Comparison of ENCODE assay signal across 16 cellular contexts in genomic region chr6:44661221-44661609, GRCh38.
DNase-seq lines count a peak whose midpoint lies in the region; ATAC-seq, FAIRE-seq and TF ChIP-seq lines count a peak whose summit lies in the region.
"Had no signal": no experiment of that assay in that cellular context is flagged by ENCODE, and none has a peak within 500 bp of the region (broad histone marks: within the 10 kb centered on the region; RNA-seq: fewer than 3 reads in every experiment).

No MANE protein-coding gene starts in this region.

- in situ Hi-C loops in Caki2 (cut with HindIII; ENCODE audit: low pct_unique_long_range_greater_than_20kb, low sequenced_read_pairs): no loop called here
- in situ Hi-C loops in HepG2 (cut with HindIII; ENCODE audit: extremely low pct_ligation_motif_present, low pct_unique_long_range_greater_than_20kb): loop anchor here (25.0 kb wide), 1 partner anchor 1251 kb away; no protein-coding TSS in a partner anchor

- no peak overlapping the region; the same call in 1 of the 2 replicates for H3K4me2 ChIP-seq in HepG2 (ENCODE audit: low read depth, low read length)
- H3K4me2 ChIP-seq: BLaER1 treated with 17β-estradiol and CSF1 and Interleukin-3, amounts not matched to agents 10 nM and 100 nM had no signal

- TF ChIP-seq CTCF in HepG2 (CRISPR knock-in tag; IDR thresholded peaks at IDR 0.05): no peak

- peaks cover 29% of the 10 kb centered on the region for H3K4me1 ChIP-seq in HepG2 (ENCODE audit: insufficient read depth, low read length)
- H3K4me1 ChIP-seq: stomach had no signal

- no peak overlapping the region for H2AFZ ChIP-seq in HepG2 (ENCODE audit: low read length)

- TF ChIP-seq RAD21 in Ishikawa (IDR thresholded peaks at IDR 0.05; ENCODE audit: low read depth): no peak
- no peak for TF ChIP-seq RAD21 in HepG2 (CRISPR knock-in tag; IDR thresholded peaks at IDR 0.05)

- no peak for FAIRE-seq in HepG2 (lab: Jason Lieb, UNC)

- ATAC-seq in HepG2 (peak; percentile 47; the same call in 2 of the 3 replicates), GM21825 (IDR thresholded peaks at IDR 0.05; ENCODE audit: unreplicated experiment) (no peak)

- CTCF ChIA-PET in HepG2 (lab: Yijun Ruan, JAX; ENCODE audit: low intra/inter-chr PET ratio, low total read pairs): no interaction called here

- no TSS peak for BruUV-seq in HepG2 (replicated peaks; lab: Mats Ljungman, UMichigan)

- POLR2A ChIA-PET in HepG2 (lab: Yijun Ruan, JAX): no interaction called here

- no peak overlapping the region for H3K4me3 ChIP-seq in HepG2 (replicated peaks in 1 of 3; ENCODE audit: insufficient read depth in 1 of 3, low read depth in 2 of 3, low read length in 3 of 3)
- H3K4me3 ChIP-seq: BLaER1 treated with 17β-estradiol and CSF1 and Interleukin-3, amounts not matched to agents 10 nM and 100 nM; stomach had no signal

- no peak; the same call in 1 of the 2 replicates for TF ChIP-seq EP300 in Ishikawa (IDR thresholded peaks at IDR 0.05; ENCODE audit: borderline replicate concordance)
- TF ChIP-seq EP300 in HepG2 (IDR thresholded peaks at IDR 0.05; ENCODE audit: low read depth in 2 of 2, low read length in 2 of 2): no peak
- no peak for TF ChIP-seq EP300 in HepG2 (CRISPR knock-in tag; IDR thresholded peaks at IDR 0.05; ENCODE audit: borderline replicate concordance)

- H3K27me3 ChIP-seq in HepG2 (ENCODE audit: control insufficient read depth in 1 of 2, insufficient read depth in 2 of 2, low read length in 2 of 2): peaks cover 3 to 25% of the 10 kb centered on the region in 2 experiments; a peak in 2 of 5 replicates
- H3K27me3 ChIP-seq: BLaER1 treated with 17β-estradiol and CSF1 and Interleukin-3, amounts not matched to agents 10 nM and 100 nM; brain microvascular endothelial cell; stomach had no signal

- intact Hi-C loops in HepG2 (cut with micrococcal nuclease; ENCODE audit: unreplicated experiment): no loop called here

- no peaks in the 10 kb centered on the region for H3K9me3 ChIP-seq in HepG2 (ENCODE audit: low read length)
- H3K9me3 ChIP-seq: stomach had no signal

- no peaks in the 10 kb centered on the region for H3K36me3 ChIP-seq in HepG2 (replicated peaks in 1 of 2; ENCODE audit: control insufficient read depth in 1 of 2, insufficient read depth in 2 of 2, low read length in 2 of 2)
- H3K36me3 ChIP-seq: BLaER1 treated with 17β-estradiol and CSF1 and Interleukin-3, amounts not matched to agents 10 nM and 100 nM; brain microvascular endothelial cell; stomach had no signal

- TF ChIP-seq POLR2A in HepG2 (IDR thresholded peaks at IDR 0.05; ENCODE audit: insufficient read depth in 1 of 2, low read depth in 2 of 2, low read length in 2 of 2): no peak

- no peaks in the 10 kb centered on the region for H4K20me1 ChIP-seq in HepG2 (ENCODE audit: insufficient read depth, low read length)
- H4K20me1 ChIP-seq: BLaER1 treated with 17β-estradiol and CSF1 and Interleukin-3, amounts not matched to agents 10 nM and 100 nM had no signal

- 27% methylated on average over 3 of the region's 3 CpGs for WGBS in HepG2 (ENCODE audit: low lambda C conversion rate)

- no peaks in the 10 kb centered on the region for H3K79me2 ChIP-seq in HepG2 (ENCODE audit: insufficient read depth, low read length)

- H3K9ac ChIP-seq in HepG2 (ENCODE audit: insufficient read depth, low read depth, low read length): no peak overlapping the region
- H3K9ac ChIP-seq: BLaER1 treated with 17β-estradiol and CSF1 and Interleukin-3, amounts not matched to agents 10 nM and 100 nM had no signal

- peak; percentile 69 for DNase-seq in Caki2 (ENCODE audit: low read depth)
- peak; percentile 91 for DNase-seq in astrocyte of the hippocampus (ENCODE audit: low read depth, low spot score)
- peak; percentile 23 for DNase-seq in HepG2 (ENCODE audit: low spot score)
- no peak for DNase-seq in NCI-H2196 (lab: John Stamatoyannopoulos, UW; ENCODE audit: unreplicated experiment)
- DNase-seq in NCI-H146 (lab: John Stamatoyannopoulos, UW): no peak
- DNase-seq in mucosa of gallbladder (ENCODE audit: low spot score): no peak
- DNase-seq: activated CD4-positive, alpha-beta T cell treated with anti-CD3 and anti-CD28 coated beads for 48 hours; brain microvascular endothelial cell; hypothalamus; midbrain; NCI-H1436; stimulated activated CD4-positive, alpha-beta T cell treated with anti-CD3 and anti-CD28 coated beads, Interleukin-4, amount 100 ng/mL, for 24 hours; stomach had no signal

- H3K27ac ChIP-seq in HepG2 (ENCODE audit: extremely low read length, insufficient read depth, low read length): no peak overlapping the region
- H3K27ac ChIP-seq: BLaER1 treated with 17β-estradiol and CSF1 and Interleukin-3, amounts not matched to agents 10 nM and 100 nM; brain microvascular endothelial cell; stomach had no signal

TF ChIP-seq in Ishikawa, 13 proteins besides CTCF, POLR2A, EP300 and RAD21:
- TF ChIP-seq TEAD4 (IDR thresholded peaks at IDR 0.05) (peak; percentile 38; the same call in 1 of the 2 replicates), EGR1 (IDR thresholded peaks at IDR 0.05) (no peak)
TF ChIP-seq in Ishikawa: peak in this region for 1.

TF ChIP-seq in HepG2, 621 proteins besides CTCF, POLR2A, EP300 and RAD21:
- TF ChIP-seq ZZZ3 (CRISPR knock-in tag; IDR thresholded peaks at IDR 0.05; ENCODE audit: borderline replicate concordance) (no peak), SAP130 (CRISPR knock-in tag; IDR thresholded peaks at IDR 0.05; ENCODE audit: low read depth) (no peak), RARG (CRISPR knock-in tag; IDR thresholded peaks at IDR 0.05; ENCODE audit: low read depth) (no peak), AKNA (CRISPR knock-in tag; IDR thresholded peaks at IDR 0.05; ENCODE audit: borderline replicate concordance) (no peak), NFIC (IDR thresholded peaks at IDR 0.05; ENCODE audit: low read length) (no peak), GMEB1 (CRISPR knock-in tag; IDR thresholded peaks at IDR 0.05; ENCODE audit: borderline replicate concordance) (no peak), ZBTB21 (CRISPR knock-in tag; IDR thresholded peaks at IDR 0.05) (no peak), SRSF1 (optimal IDR thresholded peaks at IDR 0.05; ENCODE audit: low read depth, low read length) (no peak), ZNF780A (CRISPR knock-in tag; IDR thresholded peaks at IDR 0.05) (no peak)

Comparison
In these comparisons a context has a peak if more than half of its experiments do, and no peak if none do; other contexts are left out.
1. DNase-seq: peak in Caki2 (single experiment), astrocyte of the hippocampus (single experiment) and HepG2 (single experiment); none in NCI-H2196 (single experiment), NCI-H146 (single experiment) and mucosa of gallbladder (single experiment).